8 cellular contexts compared by ENCODE assay signal in the genomic region with DNA sequence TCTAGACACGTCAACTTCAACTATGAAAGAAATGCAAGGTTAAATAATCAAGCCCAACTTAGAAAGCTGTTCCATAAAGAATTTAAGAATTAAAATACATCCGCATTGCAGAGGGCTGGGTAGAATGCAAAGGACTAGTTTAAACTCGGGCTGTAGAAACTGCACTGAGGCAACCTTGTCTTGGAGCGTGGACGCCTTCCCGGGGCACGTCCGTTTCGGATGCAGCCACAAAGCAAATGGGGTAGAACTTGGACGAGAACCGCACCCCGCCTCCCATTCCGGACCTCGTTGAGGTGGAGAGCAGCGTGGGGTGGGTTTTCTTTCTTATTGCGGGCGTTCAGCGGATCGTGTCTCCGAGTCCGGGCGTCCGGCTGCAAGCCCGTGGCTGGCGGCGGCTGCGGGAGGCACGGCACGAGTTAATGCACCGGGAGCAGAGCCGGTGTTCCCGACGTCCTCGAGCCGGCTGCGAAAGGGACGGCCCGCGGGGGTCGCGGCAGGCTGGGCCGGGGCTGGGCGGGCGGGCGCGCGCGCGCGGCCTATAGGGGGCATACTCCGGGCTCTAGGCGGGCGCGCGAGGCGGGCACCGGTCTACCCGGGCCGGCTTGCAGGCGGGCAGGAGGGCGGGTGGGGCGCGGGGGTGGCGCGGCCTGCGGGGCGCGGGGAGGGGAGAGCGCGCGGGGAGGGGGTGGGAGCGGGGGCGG. TPM values are rescaled to one million over a fixed set of nuclear protein-coding genes. Genes with fewer than 3 reads are reported as not detected.
DNase-seq lines count a peak whose midpoint lies in the region; ATAC-seq and TF ChIP-seq lines count a peak whose summit lies in the region.

No MANE protein-coding gene starts in this region.

- H3K27me3 ChIP-seq in Panc1 (ENCODE audit: control insufficient read depth, insufficient read depth, low read length), result no peaks in the 10 kb centered on the region

- H3K9me3 ChIP-seq in Panc1 (ENCODE audit: control insufficient read depth, insufficient read depth, low read depth, low read length), result no peaks in the 10 kb centered on the region

- H3K36me3 ChIP-seq in Panc1 (ENCODE audit: control insufficient read depth, insufficient read depth, low read length), result peaks cover 6% of the 10 kb centered on the region; the same call in 1 of the 2 replicates

- H3K4me3 ChIP-seq in Panc1 (ENCODE audit: low read depth in 2 of 2, low read length in 2 of 2), result peak overlapping the region; percentile 77 to 81

- TF ChIP-seq CTCF in Panc1 (IDR thresholded peaks at IDR 0.05), result peak; percentile 58
- TF ChIP-seq CTCF in omental fat pad (IDR thresholded peaks at IDR 0.05), result peak in 1 of 3 donors; percentile 10

- H3K27ac Mint-ChIP-seq in activated naive CD4-positive, alpha-beta T cell treated with anti-CD3 and anti-CD28 coated beads for 36 hours, result peak overlapping the region; percentile 93

- peaks cover 18% of the 10 kb centered on the region for H3K4me1 ChIP-seq in Panc1 (ENCODE audit: control insufficient read depth, insufficient read depth, low read length)

- no TSS peak for BruUV-seq in Panc1 (replicated peaks; lab: Mats Ljungman, UMichigan)

- H3K9me3 Mint-ChIP-seq in activated naive CD4-positive, alpha-beta T cell treated with anti-CD3 and anti-CD28 coated beads for 36 hours, result no peaks in the 10 kb centered on the region

- ATAC-seq in HG03045 (IDR thresholded peaks at IDR 0.05; ENCODE audit: unreplicated experiment), result peak; percentile 14
- peak; percentile 36 for ATAC-seq in Panc1
- peak; percentile 41 for ATAC-seq in omental fat pad (ENCODE audit: low FRiP score)

- peaks cover 13% of the 10 kb centered on the region for H3K36me3 Mint-ChIP-seq in activated naive CD4-positive, alpha-beta T cell treated with anti-CD3 and anti-CD28 coated beads for 36 hours (ENCODE audit: low read depth)

- H3K4me1 Mint-ChIP-seq in activated naive CD4-positive, alpha-beta T cell treated with anti-CD3 and anti-CD28 coated beads for 36 hours (ENCODE audit: low read depth), result peaks cover 46% of the 10 kb centered on the region

- H3K27me3 Mint-ChIP-seq in activated naive CD4-positive, alpha-beta T cell treated with anti-CD3 and anti-CD28 coated beads for 36 hours (ENCODE audit: low read depth), result no peaks in the 10 kb centered on the region

- peak overlapping the region; percentile 66 for H3K27ac ChIP-seq in Panc1 (ENCODE audit: low read length)
- H3K27ac ChIP-seq in temporal lobe (ENCODE audit: low read depth, low read length), result peak overlapping the region; percentile 82

- CTCF ChIA-PET in Panc1 (lab: Charles Lee), result interaction anchor here (0.6 kb wide), 1 partner anchor 931 kb away, joined by 3 read pairs; no protein-coding TSS in a partner anchor
- CTCF ChIA-PET in activated naive CD4-positive, alpha-beta T cell treated with anti-CD3 and anti-CD28 coated beads for 36 hours (lab: Charles Lee), result no interaction called here

- DNase-seq in NCI-H1417 (lab: John Stamatoyannopoulos, UW) (peak; percentile 45 to 74 (median 68)), NCI-H1417 treated with DMSO at 0.1 percent for 48 hours (lab: John Stamatoyannopoulos, UW) (no peak), Panc1 (ENCODE audit: low read depth, low spot score) (no peak), germinal center (ENCODE audit: low spot score) (peak; percentile 66), omental fat pad (ENCODE audit: low spot score) (no peak)
- peak; percentile 55 for DNase-seq in activated naive CD4-positive, alpha-beta T cell treated with anti-CD3 and anti-CD28 coated beads for 36 hours

- peak overlapping the region; percentile 100 for H3K4me3 Mint-ChIP-seq in activated naive CD4-positive, alpha-beta T cell treated with anti-CD3 and anti-CD28 coated beads for 36 hours

- POLR2A ChIA-PET in Panc1 (lab: Charles Lee), result no interaction called here

- intact Hi-C loops in Panc1 (cut with micrococcal nuclease; ENCODE audit: unreplicated experiment), result loop anchor here (5.0 kb wide), 1 partner anchor 244 kb away; no protein-coding TSS in a partner anchor
- intact Hi-C loops in activated naive CD4-positive, alpha-beta T cell treated with anti-CD3 and anti-CD28 coated beads for 36 hours (cut with micrococcal nuclease), result loop anchor here (1.0 to 5.0 kb wide), 10 partner anchors 191 to 1131 kb away; partner anchors contain the start of genes CD83 and DTNBP1

- in situ Hi-C loops in Panc1 (cut with HindIII; ENCODE audit: low pct_unique_long_range_greater_than_20kb, low sequenced_read_pairs), result no loop called here

RNA-seq across cellular contexts. Expression of gene JARID2, which starts 2.0 kb away (rescaled TPM):
- total RNA-seq in Panc1 (2021; ENCODE audit: unreplicated experiment) (6.0 TPM), omental fat pad (10 to 100 TPM; 10.8 to 31.6 (median 14.3) TPM), temporal lobe (14.3 TPM)
- polyA plus RNA-seq in Panc1 (2012; ENCODE audit: insufficient read length), result 5.1 TPM
- total RNA-seq in activated naive CD4-positive, alpha-beta T cell treated with anti-CD3 and anti-CD28 coated beads for 36 hours, result 10 to 100 TPM; 26.6 to 27.7 TPM

Comparison
In these comparisons a context has a peak if more than half of its experiments do, and no peak if none do; other contexts are left out.
1. DNase-seq: peak in NCI-H1417 (3 of 3), activated naive CD4-positive, alpha-beta T cell treated with anti-CD3 and anti-CD28 coated beads for 36 hours (single experiment) and germinal center (single experiment); none in NCI-H1417 treated with DMSO at 0.1 percent for 48 hours (single experiment), Panc1 (single experiment) and omental fat pad (single experiment).
2. Peak in every context shown above with its lines, with median percentiles within 50 percentile points of each other: ATAC-seq.